10 cellular contexts compared by ENCODE assay signal in the genomic region with DNA sequence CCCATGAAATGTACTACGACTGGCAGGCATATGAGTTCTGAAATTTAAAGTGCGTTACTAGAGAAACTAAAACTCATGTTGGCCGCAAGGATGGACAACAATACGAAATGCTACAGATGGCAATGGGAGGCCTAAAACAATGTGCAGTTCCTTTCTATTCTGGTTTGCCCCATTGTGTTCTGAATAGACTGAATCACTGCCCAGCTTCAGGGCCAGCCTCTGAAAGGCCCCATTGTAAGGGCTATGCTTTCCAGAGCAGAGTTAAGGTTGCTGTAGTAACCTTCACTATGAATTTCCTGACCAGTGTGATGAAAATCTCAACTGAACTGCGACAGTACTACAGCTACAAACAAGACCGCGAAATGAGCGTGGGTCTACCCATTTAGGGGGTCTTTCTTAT.
DNase-seq lines count a peak whose midpoint lies in the region; ATAC-seq and TF ChIP-seq lines count a peak whose summit lies in the region.
"Had no signal": no experiment of that assay in that cellular context is flagged by ENCODE, and none has a peak within 500 bp of the region (broad histone marks: within the 10 kb centered on the region; RNA-seq: fewer than 3 reads in every experiment).

No MANE protein-coding gene starts in this region.

- no TSS peak for BruUV-seq in Calu3 (replicated peaks; lab: Mats Ljungman, UMichigan)

- ATAC-seq in activated B cell treated with CpG ODN at 0.5 μM for 24 hours (ENCODE audit: low read depth) (no peak), left cardiac atrium (peak; percentile 51 to 76), HG03175 (IDR thresholded peaks at IDR 0.05; ENCODE audit: unreplicated experiment) (no peak), HG02981 (IDR thresholded peaks at IDR 0.05; ENCODE audit: unreplicated experiment) (no peak), HG03378 (IDR thresholded peaks at IDR 0.05; ENCODE audit: unreplicated experiment) (no peak), GM18519 (IDR thresholded peaks at IDR 0.05; ENCODE audit: low FRiP score, unreplicated experiment) (no peak)

- intact Hi-C loops in Calu3 (cut with micrococcal nuclease; ENCODE audit: unreplicated experiment) (loop anchor here (1.0 to 5.0 kb wide), 2 partner anchors 16 to 35 kb away; no protein-coding TSS in a partner anchor), activated B cell treated with CpG ODN at 0.5 μM for 24 hours (cut with micrococcal nuclease) (no loop called here), left cardiac atrium (cut with DNase I) (no loop called here)

- H3K27ac Mint-ChIP-seq in Calu3 (ENCODE audit: unreplicated experiment) (peak overlapping the region; percentile 57), activated B cell treated with CpG ODN at 0.5 μM for 24 hours (peak overlapping the region; percentile 30)

- H3K4me3 Mint-ChIP-seq in Calu3 (ENCODE audit: low read depth, unreplicated experiment) = peak overlapping the region; percentile 49
- H3K4me3 Mint-ChIP-seq in activated B cell treated with CpG ODN at 0.5 μM for 24 hours = peak overlapping the region; percentile 8

- CTCF ChIA-PET in Calu3 (lab: Charles Lee) (interaction anchor here (0.6 to 1.5 kb wide), 7 partner anchors 8 to 281 kb away, joined by 3 to 12 read pairs (median 9); no protein-coding TSS in a partner anchor), activated B cell treated with CpG ODN at 0.5 μM for 24 hours (lab: Charles Lee) (interaction anchor here (1.3 to 1.5 kb wide), 2 partner anchors 53 to 200 kb away, joined by 3 to 4 read pairs; no protein-coding TSS in a partner anchor)

- H3K36me3 Mint-ChIP-seq in Calu3 (ENCODE audit: insufficient read depth, unreplicated experiment) = peaks cover 36% of the 10 kb centered on the region
- peaks cover 3% of the 10 kb centered on the region for H3K36me3 Mint-ChIP-seq in activated B cell treated with CpG ODN at 0.5 μM for 24 hours (ENCODE audit: low read depth)

- TF ChIP-seq CTCF in Calu3 (IDR thresholded peaks at IDR 0.05; ENCODE audit: unreplicated experiment) (no peak), activated B cell treated with CpG ODN at 0.5 μM for 24 hours (IDR thresholded peaks at IDR 0.05) (no peak)

- DNase-seq in Calu3 (peak; percentile 63), activated B cell treated with CpG ODN at 0.5 μM for 24 hours (no peak), left cardiac atrium (no peak), nucleus accumbens (lab: John Stamatoyannopoulos, UW) (peak in 41 of 56 donors; percentile 10 to 82 (median 59))
- DNase-seq: BE2C; stimulated activated CD4-positive, alpha-beta T cell treated with anti-CD3 and anti-CD28 coated beads, Interleukin-4, amount 100 ng/mL, for 1 hour had no signal

- no peaks in the 10 kb centered on the region for H3K27me3 Mint-ChIP-seq in Calu3 (ENCODE audit: unreplicated experiment)
- H3K27me3 Mint-ChIP-seq in activated B cell treated with CpG ODN at 0.5 μM for 24 hours = no peaks in the 10 kb centered on the region

- POLR2A ChIA-PET in activated B cell treated with CpG ODN at 0.5 μM for 24 hours (lab: Charles Lee) = interaction anchor here (1.4 kb wide), 1 partner anchor 24 kb away, joined by 5 read pairs; no protein-coding TSS in a partner anchor

- H3K9me3 Mint-ChIP-seq in Calu3 (ENCODE audit: low read depth, unreplicated experiment) (no peaks in the 10 kb centered on the region), activated B cell treated with CpG ODN at 0.5 μM for 24 hours (no peaks in the 10 kb centered on the region)

- H3K4me1 Mint-ChIP-seq in Calu3 (ENCODE audit: low read depth, unreplicated experiment) (peaks cover 88% of the 10 kb centered on the region), activated B cell treated with CpG ODN at 0.5 μM for 24 hours (peaks cover 69% of the 10 kb centered on the region)

Comparison
In these comparisons a context has a peak if more than half of its experiments do, and no peak if none do; other contexts are left out.
1. DNase-seq: peak in Calu3 (single experiment) and nucleus accumbens (41 of 56); none in activated B cell treated with CpG ODN at 0.5 μM for 24 hours (single experiment) and left cardiac atrium (single experiment).
2. ATAC-seq: peak in left cardiac atrium (2 of 2); none in activated B cell treated with CpG ODN at 0.5 μM for 24 hours (single experiment), HG03175 (single experiment), HG02981 (single experiment), HG03378 (single experiment) and GM18519 (single experiment).